8 cellular contexts compared by ENCODE assay signal in the genomic region with DNA sequence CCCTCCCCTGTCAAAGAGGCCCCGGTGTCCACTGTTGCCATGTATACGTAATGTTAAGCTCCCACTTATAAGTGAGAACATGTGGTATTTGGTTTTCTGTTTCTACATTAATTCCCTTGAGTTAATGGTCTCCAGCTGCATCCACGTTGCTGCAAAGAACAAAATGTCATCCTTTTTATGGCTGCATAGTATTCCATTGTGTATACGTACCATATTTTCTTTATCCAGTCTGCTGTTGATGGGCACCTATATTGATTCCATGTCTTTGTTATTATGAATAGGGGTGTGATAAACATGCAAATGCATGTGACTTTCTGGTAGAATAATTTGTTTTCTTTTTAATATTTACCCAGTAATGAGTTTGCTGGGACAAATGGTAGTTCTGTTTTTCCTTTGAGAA. TPM values are rescaled to one million over a fixed set of nuclear protein-coding genes. Genes with fewer than 3 reads are reported as not detected.
"Had no signal": no experiment of that assay in that cellular context is flagged by ENCODE, and none has a peak within 500 bp of the region (broad histone marks: within the 10 kb centered on the region; RNA-seq: fewer than 3 reads in every experiment).

No MANE protein-coding gene starts in this region.

- H3K27ac ChIP-seq: HL-60 had no signal

- DNase-seq: H9, HCEC 1CT, IMR-90, KG1 had no signal

- FAIRE-seq: K562 had no signal

- H3K4me3 ChIP-seq: GM23338, K562 had no signal

- H3K4me2 ChIP-seq: GM23338 had no signal

- ATAC-seq: GM23338, K562 had no signal

- H2AFZ ChIP-seq: GM23338 had no signal

RNA-seq across cellular contexts. Expression of a gene that starts 43.3 kb away (rescaled TPM):
- total RNA-seq: GM23338, H9, HT1080, K562 had no signal
- polyA plus RNA-seq: K562 had no signal
